ENCODE assay signal across 1 cellular context in genomic region chr2:149360106-149360505, GRCh38.
A peak's percentile ranks its signal among the peaks of the same experiment; 100 is the strongest.
TF ChIP-seq lines count a peak whose summit lies in the region.

No MANE protein-coding gene starts in this region.

TF ChIP-seq in SK-N-SH treated with all-trans-retinoic acid at 6 μM for 48 hours, 23 proteins besides CTCF, POLR2A, EP300 and RAD21 (continued from another document):
- no peak for TF ChIP-seq SNAI2 (CRISPR knock-in tag; IDR thresholded peaks at IDR 0.05)
- no peak; the same call in 1 of the 2 replicates for TF ChIP-seq CREB5 (CRISPR knock-in tag; IDR thresholded peaks at IDR 0.05; ENCODE audit: low read depth)
- TF ChIP-seq ZNF565 (CRISPR knock-in tag; conservative IDR thresholded peaks at IDR 0.05; ENCODE audit: low read depth), result no peak
- no peak for TF ChIP-seq TCF4 (CRISPR knock-in tag; IDR thresholded peaks at IDR 0.05; ENCODE audit: borderline replicate concordance)
- TF ChIP-seq POU6F1 (CRISPR knock-in tag; IDR thresholded peaks at IDR 0.05; ENCODE audit: borderline replicate concordance, low read depth), result no peak
- no peak for TF ChIP-seq RARB (CRISPR knock-in tag; IDR thresholded peaks at IDR 0.05)
- no peak for TF ChIP-seq ZNF70 (CRISPR knock-in tag; IDR thresholded peaks at IDR 0.05)
- no peak for TF ChIP-seq ZFP30 (CRISPR knock-in tag; IDR thresholded peaks at IDR 0.05)
- TF ChIP-seq BACH2 (CRISPR knock-in tag; IDR thresholded peaks at IDR 0.05; ENCODE audit: borderline replicate concordance), result no peak
- peak; percentile 54; the same call in 1 of the 2 replicates for TF ChIP-seq ZC3H10 (CRISPR knock-in tag; IDR thresholded peaks at IDR 0.05)
- TF ChIP-seq ARNTL (CRISPR knock-in tag; IDR thresholded peaks at IDR 0.05; ENCODE audit: borderline replicate concordance, low read depth), result no peak
- no peak for TF ChIP-seq GLIS3 (CRISPR knock-in tag; IDR thresholded peaks at IDR 0.05)
- no peak for TF ChIP-seq CSRNP3 (CRISPR knock-in tag; IDR thresholded peaks at IDR 0.05)
- peak; percentile 87 for TF ChIP-seq ZFP3 (CRISPR knock-in tag; IDR thresholded peaks at IDR 0.05)
- TF ChIP-seq TSHZ2 (CRISPR knock-in tag; IDR thresholded peaks at IDR 0.05), result no peak
- TF ChIP-seq CSDC2 (CRISPR knock-in tag; IDR thresholded peaks at IDR 0.05), result peak; percentile 89
- no peak for TF ChIP-seq ESRRG (CRISPR knock-in tag; IDR thresholded peaks at IDR 0.05)
